ENCODE assay signal across 8 cellular contexts in genomic region chr2:98608118-98608961, GRCh38. TPM values are rescaled to one million over a fixed set of nuclear protein-coding genes. Genes with fewer than 3 reads are reported as not detected.
A peak's percentile ranks its signal among the peaks of the same experiment; 100 is the strongest.
DNase-seq lines count a peak whose midpoint lies in the region; ATAC-seq, FAIRE-seq and TF ChIP-seq lines count a peak whose summit lies in the region.

Gene COA5, minus strand, starts transcription at chr2:98608512. Its CDS starts 107 bp downstream, at chr2:98608405.
Gene UNC50, plus strand, starts transcription at chr2:98608589. Its CDS starts 1,171 bp downstream, at chr2:98609760.

- no peaks in the 10 kb centered on the region for H3K27me3 Mint-ChIP-seq in activated T-helper 2 cell treated with anti-CD3 and anti-CD28 coated beads, Interferon-gamma antibody, Interleukin-2, Interleukin-4, amounts not matched to agents 10 μg/mL and 5 μg/mL and 100 μg/mL, durations not matched to agents 14 hours and 24 hours and 36 hours (ENCODE audit: low read depth)
- H3K27me3 Mint-ChIP-seq in natural killer cell treated with Interleukin-12 subunit alpha and Interleukin-12 subunit beta and Interleukin-15 and Interleukin-18, amount 100 ng/mL, for 72 hours, result no peaks in the 10 kb centered on the region

- no peaks in the 10 kb centered on the region for H3K9me2 ChIP-seq in Loucy (replicated peaks; ENCODE audit: low read depth, low read length)

- peaks cover 54% of the 10 kb centered on the region for H3K36me3 Mint-ChIP-seq in activated T-helper 2 cell treated with anti-CD3 and anti-CD28 coated beads, Interferon-gamma antibody, Interleukin-2, Interleukin-4, amounts not matched to agents 10 μg/mL and 5 μg/mL and 100 μg/mL, durations not matched to agents 14 hours and 24 hours and 36 hours (ENCODE audit: low read depth)
- H3K36me3 Mint-ChIP-seq in natural killer cell treated with Interleukin-12 subunit alpha and Interleukin-12 subunit beta and Interleukin-15 and Interleukin-18, amount 100 ng/mL, for 72 hours, result peaks cover 19% of the 10 kb centered on the region

- H3K4me1 Mint-ChIP-seq in activated T-helper 2 cell treated with anti-CD3 and anti-CD28 coated beads, Interferon-gamma antibody, Interleukin-2, Interleukin-4, amounts not matched to agents 10 μg/mL and 5 μg/mL and 100 μg/mL, durations not matched to agents 14 hours and 24 hours and 36 hours (ENCODE audit: low read depth), result peaks cover 56% of the 10 kb centered on the region
- H3K4me1 Mint-ChIP-seq in natural killer cell treated with Interleukin-12 subunit alpha and Interleukin-12 subunit beta and Interleukin-15 and Interleukin-18, amount 100 ng/mL, for 72 hours (ENCODE audit: low read depth in 2 of 2), result peaks cover 53 to 64% of the 10 kb centered on the region in 2 donors

- peak within 1 kb of the TSS; percentile 86 for H3K27ac Mint-ChIP-seq in activated T-helper 2 cell treated with anti-CD3 and anti-CD28 coated beads, Interferon-gamma antibody, Interleukin-2, Interleukin-4, amounts not matched to agents 10 μg/mL and 5 μg/mL and 100 μg/mL, durations not matched to agents 14 hours and 24 hours and 36 hours
- peak within 1 kb of the TSS; percentile 93 to 97 for H3K27ac Mint-ChIP-seq in natural killer cell treated with Interleukin-12 subunit alpha and Interleukin-12 subunit beta and Interleukin-15 and Interleukin-18, amount 100 ng/mL, for 72 hours

- intact Hi-C loops in activated T-helper 2 cell treated with anti-CD3 and anti-CD28 coated beads, Interferon-gamma antibody, Interleukin-2, Interleukin-4, amounts not matched to agents 10 μg/mL and 5 μg/mL and 100 μg/mL, durations not matched to agents 14 hours and 24 hours and 36 hours (cut with micrococcal nuclease), result loop anchor here (1.0 to 5.0 kb wide), 3 partner anchors 29 to 141 kb away; no protein-coding TSS in a partner anchor

- H3K27me3 ChIP-seq in Loucy (ENCODE audit: insufficient read depth, low read length, poor library complexity, severe bottlenecking) (no peaks in the 10 kb centered on the region), RWPE2 (ENCODE audit: insufficient read depth, poor library complexity, severe bottlenecking) (no peaks in the 10 kb centered on the region)

- peak within 1 kb of the TSS; percentile 95 for H3K9ac ChIP-seq in Loucy (ENCODE audit: low read depth, low read length, poor library complexity, severe bottlenecking)

- peak within 1 kb of the TSS; percentile 52 for H3K27ac ChIP-seq in RWPE2 (ENCODE audit: poor library complexity, severe bottlenecking)

- no peaks in the 10 kb centered on the region for H3F3A ChIP-seq in Loucy (ENCODE audit: low read depth)

- no peaks in the 10 kb centered on the region for H3K9me3 Mint-ChIP-seq in activated T-helper 2 cell treated with anti-CD3 and anti-CD28 coated beads, Interferon-gamma antibody, Interleukin-2, Interleukin-4, amounts not matched to agents 10 μg/mL and 5 μg/mL and 100 μg/mL, durations not matched to agents 14 hours and 24 hours and 36 hours
- H3K9me3 Mint-ChIP-seq in natural killer cell treated with Interleukin-12 subunit alpha and Interleukin-12 subunit beta and Interleukin-15 and Interleukin-18, amount 100 ng/mL, for 72 hours, result no peaks in the 10 kb centered on the region

- H3K4me2 ChIP-seq in Loucy (ENCODE audit: low read depth, low read length, poor library complexity, severe bottlenecking), result peak within 1 kb of the TSS; percentile 94

- H3K36me3 ChIP-seq in Loucy (ENCODE audit: insufficient read depth, low read length) (0 out of 2 replicates have a peak, but pooled peaks cover 4% of the 10 kb centered on the region), RWPE2 (ENCODE audit: low read depth) (peaks cover 45% of the 10 kb centered on the region)

- H3K79me2 ChIP-seq in Loucy (ENCODE audit: insufficient read depth, low read length), result peaks cover 62% of the 10 kb centered on the region

- peak; percentile 86 for ATAC-seq in RWPE2 (ENCODE audit: low read depth)
- ATAC-seq in natural killer cell treated with Interleukin-12 subunit alpha and Interleukin-12 subunit beta and Interleukin-15 and Interleukin-18, amount 100 ng/mL, for 72 hours, result peak; percentile 95 to 98

- peak within 1 kb of the TSS; percentile 99 for H2AFZ ChIP-seq in Loucy (ENCODE audit: low read length)

- no peak for FAIRE-seq in H54 (lab: Jason Lieb, UNC)

- H4K20me1 ChIP-seq in Loucy (ENCODE audit: insufficient read depth, low read length, poor library complexity, severe bottlenecking), result peaks cover 27% of the 10 kb centered on the region

- DNase-seq in EL (peak; percentile 88), H54 (ENCODE audit: insufficient read length, low spot score) (peak; percentile 93), RWPE2 (ENCODE audit: low spot score) (peak; percentile 85), fibroblast of pulmonary artery (ENCODE audit: low read depth) (peak; percentile 93)
- peak; percentile 90 for DNase-seq in activated T-helper 2 cell treated with anti-CD3 and anti-CD28 coated beads, Interferon-gamma antibody, Interleukin-2, Interleukin-4, amounts not matched to agents 10 μg/mL and 5 μg/mL and 100 μg/mL, durations not matched to agents 14 hours and 24 hours and 36 hours (ENCODE audit: low spot score)
- DNase-seq in natural killer cell treated with Interleukin-12 subunit alpha and Interleukin-12 subunit beta and Interleukin-15 and Interleukin-18, amount 100 ng/mL, for 72 hours (ENCODE audit: low spot score), result peak; percentile 97
- DNase-seq in stimulated activated naive CD4-positive, alpha-beta T cell treated with Interleukin-2 at 50 U/mL for 16 hours (lab: John Stamatoyannopoulos, UW), result peak; percentile 91

- H3K4me1 ChIP-seq in Loucy (ENCODE audit: insufficient read depth, low read length, poor library complexity, severe bottlenecking) (peaks cover 37% of the 10 kb centered on the region), RWPE2 (ENCODE audit: insufficient read depth, poor library complexity, severe bottlenecking) (peaks cover 10% of the 10 kb centered on the region)

- H3K4me3 ChIP-seq in Loucy (ENCODE audit: low read length, poor library complexity, severe bottlenecking) (peak within 1 kb of the TSS; percentile 99), RWPE2 (ENCODE audit: severe bottlenecking) (peak within 1 kb of the TSS; percentile 90), fibroblast of pulmonary artery (replicated peaks; ENCODE audit: low read depth, low read length) (peak within 1 kb of the TSS; percentile 79)

- TF ChIP-seq CTCF in Loucy (conservative IDR thresholded peaks at IDR 0.05; ENCODE audit: low read length) (no peak; the same call in 1 of the 2 replicates), RWPE2 (IDR thresholded peaks at IDR 0.05; ENCODE audit: poor library complexity, severe bottlenecking) (no peak), fibroblast of pulmonary artery (IDR thresholded peaks at IDR 0.05; ENCODE audit: low read length, missing control alignments) (no peak)

- H3K9me3 ChIP-seq in Loucy (ENCODE audit: insufficient read depth, low read depth, low read length) (no peaks in the 10 kb centered on the region), RWPE2 (ENCODE audit: severe bottlenecking) (no peaks in the 10 kb centered on the region)

- TF ChIP-seq POLR2A in H54 (IDR thresholded peaks at IDR 0.05; ENCODE audit: low read depth, low read length), result peak; percentile 71

- peak within 1 kb of the TSS; percentile 93 for H3K4me3 Mint-ChIP-seq in activated T-helper 2 cell treated with anti-CD3 and anti-CD28 coated beads, Interferon-gamma antibody, Interleukin-2, Interleukin-4, amounts not matched to agents 10 μg/mL and 5 μg/mL and 100 μg/mL, durations not matched to agents 14 hours and 24 hours and 36 hours (ENCODE audit: low read depth)
- peak within 1 kb of the TSS; percentile 94 for H3K4me3 Mint-ChIP-seq in natural killer cell treated with Interleukin-12 subunit alpha and Interleukin-12 subunit beta and Interleukin-15 and Interleukin-18, amount 100 ng/mL, for 72 hours

RNA-seq across cellular contexts. Expression of gene COA5, which starts in this region (rescaled TPM):
- 20.9 and 23.9 TPM in 2 replicates for total RNA-seq in activated T-helper 2 cell treated with anti-CD3 and anti-CD28 coated beads, Interferon-gamma antibody, Interleukin-2, Interleukin-4, amounts not matched to agents 10 μg/mL and 5 μg/mL and 100 μg/mL, durations not matched to agents 14 hours and 24 hours and 36 hours
- 10 to 100 TPM; 16.6 to 21.4 TPM for total RNA-seq in natural killer cell treated with Interleukin-12 subunit alpha and Interleukin-12 subunit beta and Interleukin-15 and Interleukin-18, amount 100 ng/mL, for 72 hours

RNA-seq across cellular contexts. Expression of gene UNC50, which starts in this region (rescaled TPM):
- total RNA-seq in activated T-helper 2 cell treated with anti-CD3 and anti-CD28 coated beads, Interferon-gamma antibody, Interleukin-2, Interleukin-4, amounts not matched to agents 10 μg/mL and 5 μg/mL and 100 μg/mL, durations not matched to agents 14 hours and 24 hours and 36 hours, result 39.6 and 40.1 TPM in 2 replicates
- 10 to 100 TPM; 29.6 to 31.8 TPM for total RNA-seq in natural killer cell treated with Interleukin-12 subunit alpha and Interleukin-12 subunit beta and Interleukin-15 and Interleukin-18, amount 100 ng/mL, for 72 hours

Comparison
In these comparisons a context has a peak if more than half of its experiments do, and no peak if none do; other contexts are left out.
1. Peak in every context shown above with its lines: DNase-seq, ATAC-seq, H3K4me3 ChIP-seq and H3K27ac ChIP-seq.